In genomic region chr13:38582133-38582532, GRCh38 we compare ENCODE assay signal across 8 cellular contexts.
DNase-seq lines count a peak whose midpoint lies in the region; ATAC-seq and TF ChIP-seq lines count a peak whose summit lies in the region.

No MANE protein-coding gene starts in this region.

- H3K27ac Mint-ChIP-seq in Calu3 (ENCODE audit: unreplicated experiment) = no peak overlapping the region

- peak; percentile 22 for TF ChIP-seq CTCF in Calu3 (IDR thresholded peaks at IDR 0.05; ENCODE audit: unreplicated experiment)
- peak; percentile 30 for TF ChIP-seq CTCF in foreskin fibroblast (IDR thresholded peaks at IDR 0.05; ENCODE audit: low read depth, low read length)
- no peak for TF ChIP-seq CTCF in vagina (IDR thresholded peaks at IDR 0.05)

- H3K9me3 ChIP-seq in SJCRH30 (replicated peaks) = no peaks in the 10 kb centered on the region
- H3K9me3 ChIP-seq in vagina = no peaks in the 10 kb centered on the region

- no peaks in the 10 kb centered on the region for H3K27me3 ChIP-seq in SJCRH30
- no peaks in the 10 kb centered on the region for H3K27me3 ChIP-seq in vagina

- H3K36me3 Mint-ChIP-seq in Calu3 (ENCODE audit: insufficient read depth, unreplicated experiment) = no peaks in the 10 kb centered on the region

- TF ChIP-seq POLR2A in vagina (IDR thresholded peaks at IDR 0.05) = no peak

- no peaks in the 10 kb centered on the region for H3K4me1 ChIP-seq in SJCRH30
- H3K4me1 ChIP-seq in vagina = no peaks in the 10 kb centered on the region

- CTCF ChIA-PET in Calu3 (lab: Charles Lee) = interaction anchor here (0.6 to 1.7 kb wide), 9 partner anchors 17 to 942 kb away, joined by 3 to 10 read pairs (median 4); partner anchors contain the start of genes FREM2 and UFM1

- no TSS peak for BruUV-seq in Calu3 (replicated peaks; lab: Mats Ljungman, UMichigan)

- H3K4me3 ChIP-seq in SJCRH30 (no peak overlapping the region), foreskin fibroblast (ENCODE audit: low read depth in 1 of 2, low read length in 2 of 2) (no peak overlapping the region), vagina (no peak overlapping the region)

- peak; percentile 34 for DNase-seq in Calu3
- DNase-seq in Kasumi-1 (lab: John Stamatoyannopoulos, UW) = peak; percentile 16 to 58
- DNase-seq in SJCRH30 = peak; percentile 23 to 74
- peak; percentile 8 to 52 for DNase-seq in foreskin fibroblast
- DNase-seq in pulmonary artery endothelial cell (ENCODE audit: low read depth, low spot score) = peak; percentile 0
- no peak for DNase-seq in vagina (ENCODE audit: extremely low spot score in 2 of 2)

- ATAC-seq in GM19351 (IDR thresholded peaks at IDR 0.05; ENCODE audit: unreplicated experiment) (peak; percentile 83), GM21381 (IDR thresholded peaks at IDR 0.05; ENCODE audit: unreplicated experiment) (no peak)

- no peak overlapping the region for H3K4me3 Mint-ChIP-seq in Calu3 (ENCODE audit: low read depth, unreplicated experiment)

- no peaks in the 10 kb centered on the region for H3K9me3 Mint-ChIP-seq in Calu3 (ENCODE audit: low read depth, unreplicated experiment)

- no peaks in the 10 kb centered on the region for H3K27me3 Mint-ChIP-seq in Calu3 (ENCODE audit: unreplicated experiment)

- intact Hi-C loops in Calu3 (cut with micrococcal nuclease; ENCODE audit: unreplicated experiment) (loop anchor here (5.0 to 10.0 kb wide), 4 partner anchors 50 to 940 kb away; no protein-coding TSS in a partner anchor), vagina (cut with DNase I) (no loop called here)

- H3K36me3 ChIP-seq in SJCRH30 = no peaks in the 10 kb centered on the region
- no peaks in the 10 kb centered on the region for H3K36me3 ChIP-seq in vagina

- no peaks in the 10 kb centered on the region for H3K4me1 Mint-ChIP-seq in Calu3 (ENCODE audit: low read depth, unreplicated experiment)

- H3K27ac ChIP-seq in SJCRH30 = no peak overlapping the region
- H3K27ac ChIP-seq in vagina = no peak overlapping the region

Comparison
In these comparisons a context has a peak if more than half of its experiments do, and no peak if none do; other contexts are left out.
1. DNase-seq: peak in Calu3 (single experiment), Kasumi-1 (2 of 2), SJCRH30 (2 of 2), foreskin fibroblast (2 of 2) and pulmonary artery endothelial cell (single experiment); none in vagina (0 of 2).
2. CTCF ChIP-seq: peak in Calu3 (single experiment) and foreskin fibroblast (single experiment); none in vagina (0 of 3).